ENCODE assay signal across 24 cellular contexts in the genomic region with DNA sequence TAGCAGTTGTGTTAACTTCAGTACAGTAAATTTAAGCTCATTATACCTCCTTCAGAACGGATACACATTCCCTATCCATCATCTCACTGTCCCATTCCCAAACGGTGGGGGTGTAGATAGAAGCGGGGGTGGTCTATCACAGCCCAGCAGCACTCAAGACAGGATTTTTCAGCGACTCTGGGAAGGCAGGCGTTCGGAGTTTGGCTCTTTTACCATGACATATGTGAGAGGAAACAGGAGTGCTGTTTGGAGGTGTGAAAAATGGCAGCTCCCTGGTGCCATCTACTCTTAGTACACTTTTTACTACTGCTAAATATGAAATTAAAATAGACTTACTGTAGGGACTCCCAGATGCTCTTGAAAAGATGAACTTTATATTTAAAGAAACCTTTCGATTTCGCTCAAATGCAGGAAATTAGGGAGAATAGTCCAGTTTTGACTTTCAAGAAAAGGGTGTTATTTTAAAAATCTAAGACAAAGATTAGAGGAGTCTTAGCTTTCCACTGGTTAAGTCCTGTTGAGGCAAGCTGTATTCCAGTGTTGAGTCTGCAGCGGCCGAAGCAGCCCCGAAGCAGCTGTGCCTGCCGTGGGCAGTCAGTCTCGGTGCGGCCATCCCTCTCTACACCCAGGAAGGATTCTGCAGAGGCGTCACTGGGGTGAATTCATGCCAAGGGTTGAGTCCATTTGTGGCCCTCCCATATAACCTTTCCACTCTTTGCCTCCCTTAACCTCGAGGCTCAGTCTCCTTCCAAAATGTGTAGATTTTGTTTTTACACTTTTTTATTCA.
"Had no signal": no experiment of that assay in that cellular context is flagged by ENCODE, and none has a peak within 500 bp of the region (broad histone marks: within the 10 kb centered on the region; RNA-seq: fewer than 3 reads in every experiment).

No MANE protein-coding gene starts in this region.

- DNase-seq: activated CD4-positive, alpha-beta memory T cell treated with anti-CD3 and anti-CD28 coated beads for 36 hours; activated CD4-positive, alpha-beta T cell treated with anti-CD3 and anti-CD28 coated beads for 36 hours; activated CD4-positive, alpha-beta T cell treated with anti-CD3 and anti-CD28 coated beads, Interleukin-2, amount 10 ng/mL, durations not matched to agents 24 days and 14 days; activated CD4-positive, CD25-positive, alpha-beta regulatory T cell; activated CD4-positive, CD25-positive, alpha-beta regulatory T cell treated with anti-CD3 and anti-CD28 coated beads, Interleukin-2, amount 50 U/mL, for 72 hours; activated CD8-positive, alpha-beta memory T cell treated with anti-CD3 and anti-CD28 coated beads, Interleukin-2, amount 10 ng/mL, durations not matched to agents 7 days and 5 days; activated CD8-positive, alpha-beta memory T cell treated with anti-CD3 and anti-CD28 coated beads, Interleukin-2, amount 50 U/mL, for 4 hours; activated CD8-positive, alpha-beta T cell treated with anti-CD3 and anti-CD28 coated beads, Interleukin-2, amount 10 ng/mL, durations not matched to agents 7 days and 5 days; activated effector memory CD4-positive, alpha-beta T cell treated with anti-CD3 and anti-CD28 coated beads, Interleukin-2, amount 50 U/mL, for 16 hours; activated naive CD4-positive, alpha-beta T cell treated with anti-CD3 and anti-CD28 coated beads for 36 hours; activated naive CD8-positive, alpha-beta T cell treated with anti-CD3 and anti-CD28 coated beads for 36 hours; activated naive CD8-positive, alpha-beta T cell treated with anti-CD3 and anti-CD28 coated beads, Interleukin-2, amount 50 U/mL, for 24 hours; activated T-cell treated with anti-CD3 and anti-CD28 coated beads, Interleukin-2, amount 50 U/mL, for 1 hour; activated T-cell treated with anti-CD3 and anti-CD28 coated beads, Interleukin-2, amount 50 U/mL, for 48 hours; adrenal gland; central memory CD4-positive, alpha-beta T cell; cortex of kidney; dermis blood vessel endothelial cell; effector CD8-positive, alpha-beta T cell; esophagus squamous epithelium; foreskin melanocyte; heart right ventricle; T-helper 2 cell had no signal

- ATAC-seq: activated CD4-positive, alpha-beta T cell treated with anti-CD3 and anti-CD28 coated beads for 36 hours; activated CD8-positive, alpha-beta memory T cell treated with anti-CD3 and anti-CD28 coated beads, Interleukin-2, amount 10 ng/mL, durations not matched to agents 7 days and 5 days; activated CD8-positive, alpha-beta T cell treated with anti-CD3 and anti-CD28 coated beads, Interleukin-2, amount 10 ng/mL, durations not matched to agents 7 days and 5 days; activated naive CD8-positive, alpha-beta T cell treated with anti-CD3 and anti-CD28 coated beads, Interleukin-2, amount 50 U/mL, for 24 hours; gastroesophageal sphincter; heart right ventricle had no signal
